ENCODE assay signal across 13 cellular contexts in the genomic region with DNA sequence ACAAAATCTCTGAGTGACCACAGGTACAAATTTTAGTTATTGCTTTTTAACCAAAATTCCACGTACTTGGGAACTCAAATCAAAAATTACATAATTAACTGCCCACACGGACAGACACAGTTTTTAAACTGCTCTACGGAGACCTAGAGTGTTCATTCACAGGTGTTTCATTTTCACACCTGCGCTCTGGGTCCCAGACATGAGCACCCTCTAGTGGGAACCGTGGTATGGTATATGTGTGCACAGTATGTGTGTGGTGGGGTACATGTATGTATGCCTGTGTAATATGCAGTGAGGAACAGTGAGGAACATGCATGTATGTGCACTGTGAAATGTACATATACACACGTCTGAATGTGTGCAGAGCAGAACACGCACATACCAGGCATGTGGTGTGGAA.
DNase-seq lines count a peak whose midpoint lies in the region; ATAC-seq and TF ChIP-seq lines count a peak whose summit lies in the region.
"Had no signal": no experiment of that assay in that cellular context is flagged by ENCODE, and none has a peak within 500 bp of the region (broad histone marks: within the 10 kb centered on the region; RNA-seq: fewer than 3 reads in every experiment).

No MANE protein-coding gene starts in this region.

- peak in 4 of 7 experiments; percentile 18 to 37 (median 26) for TF ChIP-seq CTCF in body of pancreas (IDR thresholded peaks at IDR 0.05)
- no peak for TF ChIP-seq CTCF in lower lobe of right lung (IDR thresholded peaks at IDR 0.05)
- no peak for TF ChIP-seq CTCF in CD4-positive, alpha-beta T cell (IDR thresholded peaks at IDR 0.05)

- WGBS in body of pancreas, 2 donors = 72 to 73% methylated on average over 7 of the region's 7 CpGs

- no peak overlapping the region for H3K4me3 Mint-ChIP-seq in CD4-positive, alpha-beta T cell
- H3K4me3 Mint-ChIP-seq: activated T-cell treated with anti-CD3 and anti-CD28 coated beads, Interleukin-2, amount 50 U/mL, for 24 hours had no signal

- in situ Hi-C loops in G401 (cut with HindIII; ENCODE audit: low sequenced_read_pairs) = no loop called here

- TF ChIP-seq POLR2A in body of pancreas (IDR thresholded peaks at IDR 0.05) = no peak

- H3K36me3 Mint-ChIP-seq in CD4-positive, alpha-beta T cell (ENCODE audit: low read depth) = peaks cover 83% of the 10 kb centered on the region

- DNase-seq in G401 (ENCODE audit: low spot score) = peak; percentile 24
- DNase-seq in HT-29 (ENCODE audit: low spot score) = peak; percentile 28
- peak in 1 of 4 donors; percentile 40 for DNase-seq in body of pancreas
- no peak for DNase-seq in lower lobe of right lung
- no peak for DNase-seq in CD4-positive, alpha-beta T cell
- no peak for DNase-seq in NOMO-1 treated with dmso at 0.1 percent for 144 hours (lab: John Stamatoyannopoulos, UW; ENCODE audit: unreplicated experiment)
- DNase-seq: activated CD4-positive, CD25-positive, alpha-beta regulatory T cell; activated T-cell treated with anti-CD3 and anti-CD28 coated beads, Interleukin-2, amount 50 U/mL, for 24 hours; heart left ventricle; left cardiac atrium; NCI-H526 treated with DMSO at 0.1 percent for 48 hours; small intestine had no signal

- H3K27ac ChIP-seq in body of pancreas (no peak overlapping the region), lower lobe of right lung (no peak overlapping the region)
- H3K27ac ChIP-seq in CD4-positive, alpha-beta T cell (ENCODE audit: low read depth, low read length) = no peak overlapping the region
- H3K27ac ChIP-seq: heart left ventricle had no signal

- peaks cover 8 to 29% of the 10 kb centered on the region in 2 donors for H3K36me3 ChIP-seq in body of pancreas (replicated peaks in 1 of 2; ENCODE audit: insufficient read depth in 1 of 2, low read depth in 2 of 2)
- peaks cover 97% of the 10 kb centered on the region for H3K36me3 ChIP-seq in lower lobe of right lung

- no peaks in the 10 kb centered on the region for H3K9me3 Mint-ChIP-seq in CD4-positive, alpha-beta T cell

- no peaks in the 10 kb centered on the region for H3K4me1 Mint-ChIP-seq in CD4-positive, alpha-beta T cell (ENCODE audit: low read depth)

- H3K27ac Mint-ChIP-seq in CD4-positive, alpha-beta T cell = no peak overlapping the region
- H3K27ac Mint-ChIP-seq: activated T-cell treated with anti-CD3 and anti-CD28 coated beads, Interleukin-2, amount 50 U/mL, for 24 hours had no signal

- no peaks in the 10 kb centered on the region for H3K9me3 ChIP-seq in body of pancreas
- H3K9me3 ChIP-seq in lower lobe of right lung = no peaks in the 10 kb centered on the region
- peaks cover 4% of the 10 kb centered on the region for H3K9me3 ChIP-seq in CD4-positive, alpha-beta T cell (ENCODE audit: control insufficient read depth, low read length)

- H3K27me3 ChIP-seq in body of pancreas = no peaks in the 10 kb centered on the region
- H3K27me3 ChIP-seq in lower lobe of right lung (ENCODE audit: low read depth) = no peaks in the 10 kb centered on the region
- H3K27me3 ChIP-seq in CD4-positive, alpha-beta T cell (ENCODE audit: control insufficient read depth, insufficient read depth, low read length) = no peaks in the 10 kb centered on the region
- H3K27me3 ChIP-seq: heart left ventricle had no signal

- CTCF ChIA-PET in CD4-positive, alpha-beta T cell (lab: Charles Lee) = no interaction called here

- no peaks in the 10 kb centered on the region for H3K4me1 ChIP-seq in body of pancreas
- peaks cover 7% of the 10 kb centered on the region for H3K4me1 ChIP-seq in lower lobe of right lung
- H3K4me1 ChIP-seq: heart left ventricle had no signal

- ATAC-seq in body of pancreas = no peak
- peak; percentile 11 to 32 for ATAC-seq in lower lobe of right lung
- no peak for ATAC-seq in GM21529 (IDR thresholded peaks at IDR 0.05; ENCODE audit: unreplicated experiment)
- ATAC-seq in CD4-positive, alpha-beta T cell (ENCODE audit: poor library complexity) = no peak

- H3K4me3 ChIP-seq in body of pancreas = no peak overlapping the region
- no peak overlapping the region for H3K4me3 ChIP-seq in lower lobe of right lung
- H3K4me3 ChIP-seq: heart left ventricle had no signal

- H3K27me3 Mint-ChIP-seq in CD4-positive, alpha-beta T cell = no peaks in the 10 kb centered on the region
- H3K27me3 Mint-ChIP-seq: activated T-cell treated with anti-CD3 and anti-CD28 coated beads, Interleukin-2, amount 50 U/mL, for 24 hours had no signal

- POLR2A ChIA-PET in CD4-positive, alpha-beta T cell (lab: Charles Lee) = no interaction called here

- intact Hi-C loops in body of pancreas (cut with DNase I) = no loop called here
- intact Hi-C loops in lower lobe of right lung (cut with DNase I) = no loop called here
- intact Hi-C loops in CD4-positive, alpha-beta T cell (cut with DNase I, micrococcal nuclease) = no loop called here

Comparison
In these comparisons a context has a peak if more than half of its experiments do, and no peak if none do; other contexts are left out.
1. DNase-seq: peak in G401 (single experiment) and HT-29 (single experiment); none in lower lobe of right lung (single experiment), CD4-positive, alpha-beta T cell (0 of 10) and NOMO-1 treated with dmso at 0.1 percent for 144 hours (single experiment).
2. ATAC-seq: peak in lower lobe of right lung (2 of 2); none in body of pancreas (single experiment), GM21529 (single experiment) and CD4-positive, alpha-beta T cell (single experiment).
3. CTCF ChIP-seq: peak in body of pancreas (4 of 7); none in lower lobe of right lung (single experiment) and CD4-positive, alpha-beta T cell (single experiment).